12 cellular contexts compared by ENCODE assay signal in genomic region chr17:17874478-17874877, GRCh38. TPM values are rescaled to one million over a fixed set of nuclear protein-coding genes. Genes with fewer than 3 reads are reported as not detected.
DNase-seq lines count a peak whose midpoint lies in the region; ATAC-seq and TF ChIP-seq lines count a peak whose summit lies in the region.
"Had no signal": no experiment of that assay in that cellular context is flagged by ENCODE, and none has a peak within 500 bp of the region (broad histone marks: within the 10 kb centered on the region; RNA-seq: fewer than 3 reads in every experiment).

No MANE protein-coding gene starts in this region.

- intact Hi-C loops in left ventricle myocardium inferior (cut with micrococcal nuclease) (no loop called here), cardiac septum (cut with DNase I) (no loop called here)

- no peak for DNase-seq in left ventricle myocardium inferior
- DNase-seq in cardiac septum (ENCODE audit: low spot score) = no peak
- peak; percentile 28 for DNase-seq in adipocyte (ENCODE audit: low read depth)
- peak; percentile 87 to 95 for DNase-seq in foreskin keratinocyte
- no peak for DNase-seq in NCI-H2227 (lab: John Stamatoyannopoulos, UW; ENCODE audit: unreplicated experiment)
- DNase-seq in activated naive CD4-positive, alpha-beta T cell treated with anti-CD3 and anti-CD28 coated beads, Interleukin-2, amount 50 U/mL, for 16 hours = no peak
- no peak for DNase-seq in NCI-H510A treated with DMSO at 0.1 percent for 48 hours (lab: John Stamatoyannopoulos, UW)
- DNase-seq in DMS79 (lab: John Stamatoyannopoulos, UW) = no peak
- DNase-seq: activated T-cell treated with anti-CD3 and anti-CD28 coated beads, Interleukin-2, amount 50 U/mL, for 24 hours; erythroblast; MV-4-11; NCI-H510A had no signal

- ATAC-seq in foreskin keratinocyte = peak; percentile 95

- H3K9ac ChIP-seq in adipocyte (ENCODE audit: low read length) = no peak overlapping the region

- H3K27me3 ChIP-seq in left ventricle myocardium inferior (ENCODE audit: low read depth) = no peaks in the 10 kb centered on the region
- no peaks in the 10 kb centered on the region for H3K27me3 ChIP-seq in adipocyte (replicated peaks; ENCODE audit: control insufficient read depth, insufficient read depth, low read length)
- H3K27me3 ChIP-seq in foreskin keratinocyte = no peaks in the 10 kb centered on the region

- TF ChIP-seq CTCF in left ventricle myocardium inferior (IDR thresholded peaks at IDR 0.05; ENCODE audit: borderline replicate concordance) = no peak
- TF ChIP-seq CTCF in foreskin keratinocyte (conservative IDR thresholded peaks at IDR 0.05) = no peak

- H3K36me3 ChIP-seq in left ventricle myocardium inferior (peaks cover 15% of the 10 kb centered on the region), adipocyte (ENCODE audit: control insufficient read depth, insufficient read depth, low read length, severe bottlenecking) (peaks cover 45% of the 10 kb centered on the region)

- H3K4me1 ChIP-seq in left ventricle myocardium inferior (peaks cover 86% of the 10 kb centered on the region), adipocyte (ENCODE audit: control insufficient read depth, insufficient read depth, low read length) (peaks cover 26% of the 10 kb centered on the region), foreskin keratinocyte (peaks cover 2% of the 10 kb centered on the region)

- H3K4me3 ChIP-seq in left ventricle myocardium inferior = no peak overlapping the region
- H3K4me3 ChIP-seq in adipocyte (ENCODE audit: low read length) = no peak overlapping the region

- H3K27ac ChIP-seq in left ventricle myocardium inferior (replicated peaks) (peak overlapping the region; percentile 94), foreskin keratinocyte (no peak overlapping the region)

- H3K9me3 ChIP-seq in left ventricle myocardium inferior (replicated peaks) (no peaks in the 10 kb centered on the region), adipocyte (ENCODE audit: control insufficient read depth, low read length) (no peaks in the 10 kb centered on the region)

RNA-seq across cellular contexts. Expression of gene SREBF1, which starts 37.7 kb away (rescaled TPM):
- total RNA-seq in left ventricle myocardium inferior = 10.2 TPM
- total RNA-seq in cardiac septum = 17.1 TPM
- 113 and 118 TPM in 2 replicates for total RNA-seq in foreskin keratinocyte
- polyA plus RNA-seq in foreskin keratinocyte = 67.3 and 72.1 TPM in 2 replicates

Comparison
In these comparisons a context has a peak if more than half of its experiments do, and no peak if none do; other contexts are left out.
1. DNase-seq: peak in adipocyte (single experiment) and foreskin keratinocyte (2 of 2); none in left ventricle myocardium inferior (single experiment), cardiac septum (single experiment), NCI-H2227 (single experiment), activated naive CD4-positive, alpha-beta T cell treated with anti-CD3 and anti-CD28 coated beads, Interleukin-2, amount 50 U/mL, for 16 hours (single experiment), NCI-H510A treated with DMSO at 0.1 percent for 48 hours (single experiment) and DMS79 (single experiment).